ENCODE assay signal across 13 cellular contexts in genomic region chr7:94028768-94029167, GRCh38. TPM values are rescaled to one million over a fixed set of nuclear protein-coding genes. Genes with fewer than 3 reads are reported as not detected.
DNase-seq lines count a peak whose midpoint lies in the region; ATAC-seq and TF ChIP-seq lines count a peak whose summit lies in the region.
"Had no signal": no experiment of that assay in that cellular context is flagged by ENCODE, and none has a peak within 500 bp of the region (broad histone marks: within the 10 kb centered on the region; RNA-seq: fewer than 3 reads in every experiment).

No MANE protein-coding gene starts in this region.

- peaks cover 9% of the 10 kb centered on the region for H3K4me1 Mint-ChIP-seq in endodermal cell
- H3K4me1 Mint-ChIP-seq: brain, neural progenitor cell had no signal

- peaks cover 4% of the 10 kb centered on the region for H3K4me1 ChIP-seq in endodermal cell (ENCODE audit: control insufficient read depth, insufficient read depth, low read length)
- H3K4me1 ChIP-seq: neural progenitor cell had no signal

- no peaks in the 10 kb centered on the region for H3K27me3 ChIP-seq in endodermal cell (ENCODE audit: control insufficient read depth, insufficient read depth, low read length, poor library complexity, severe bottlenecking)
- H3K27me3 ChIP-seq: neural progenitor cell had no signal

- DNase-seq in H4 (ENCODE audit: low spot score), result peak; percentile 21
- DNase-seq in NOMO-1 treated with dmso at 0.1 percent for 144 hours (lab: John Stamatoyannopoulos, UW; ENCODE audit: unreplicated experiment), result peak; percentile 62
- peak; percentile 58 for DNase-seq in fibroblast of mammary gland (ENCODE audit: low read depth)
- DNase-seq in DMS153 (lab: John Stamatoyannopoulos, UW), result no peak
- no peak for DNase-seq in head of caudate nucleus
- DNase-seq in endodermal cell, result no peak
- DNase-seq: activated CD4-positive, alpha-beta memory T cell treated with anti-CD3 and anti-CD28 coated beads for 36 hours; hippocampal formation; Right ventricle myocardium superior had no signal

- H3K4me3 ChIP-seq in fibroblast of mammary gland (ENCODE audit: control insufficient read depth, low read depth, low read length) (no peak overlapping the region), endodermal cell (ENCODE audit: low read length) (no peak overlapping the region)
- H3K4me3 ChIP-seq: neural progenitor cell had no signal

- H3K4me3 Mint-ChIP-seq in endodermal cell, result no peak overlapping the region
- H3K4me3 Mint-ChIP-seq: activated CD4-positive, alpha-beta memory T cell treated with anti-CD3 and anti-CD28 coated beads for 36 hours; brain; neural progenitor cell had no signal

- no peaks in the 10 kb centered on the region for H3K36me3 Mint-ChIP-seq in endodermal cell (ENCODE audit: low read depth)
- H3K36me3 Mint-ChIP-seq: activated CD4-positive, alpha-beta memory T cell treated with anti-CD3 and anti-CD28 coated beads for 36 hours; brain; neural progenitor cell had no signal

- H3K27ac Mint-ChIP-seq in endodermal cell, result no peak overlapping the region
- H3K27ac Mint-ChIP-seq: activated CD4-positive, alpha-beta memory T cell treated with anti-CD3 and anti-CD28 coated beads for 36 hours; activated T-helper 2 cell treated with anti-CD3 and anti-CD28 coated beads, Interferon-gamma antibody, Interleukin-2, Interleukin-4, amounts not matched to agents 10 μg/mL and 5 μg/mL and 100 μg/mL, durations not matched to agents 14 hours and 24 hours and 36 hours; brain; neural progenitor cell had no signal

- 94 to 100% methylated on average over 1 of the region's 1 CpG for WGBS in endodermal cell (ENCODE audit: insufficient coverage in 1 of 2, insufficient read length in 1 of 2), 2 experiments

- no peaks in the 10 kb centered on the region for H3K9me3 Mint-ChIP-seq in endodermal cell
- H3K9me3 Mint-ChIP-seq: activated T-helper 2 cell treated with anti-CD3 and anti-CD28 coated beads, Interferon-gamma antibody, Interleukin-2, Interleukin-4, amounts not matched to agents 10 μg/mL and 5 μg/mL and 100 μg/mL, durations not matched to agents 14 hours and 24 hours and 36 hours; brain; neural progenitor cell had no signal

- no peak for ATAC-seq in HG02884 (IDR thresholded peaks at IDR 0.05; ENCODE audit: unreplicated experiment)

- H3K27me3 Mint-ChIP-seq in endodermal cell (ENCODE audit: insufficient read depth), result no peaks in the 10 kb centered on the region

- H3K36me3 ChIP-seq in endodermal cell (ENCODE audit: control insufficient read depth, insufficient read depth, low read length), result no peaks in the 10 kb centered on the region
- H3K36me3 ChIP-seq: neural progenitor cell had no signal

- intact Hi-C loops in head of caudate nucleus (cut with DNase I), result no loop called here

- H3K9ac ChIP-seq in endodermal cell (ENCODE audit: extremely low read depth, low read length, poor library complexity, severe bottlenecking), result no peak overlapping the region
- H3K9ac ChIP-seq: neural progenitor cell had no signal

- H3K27ac ChIP-seq in endodermal cell (ENCODE audit: low read depth, low read length), result no peak overlapping the region
- H3K27ac ChIP-seq: neural progenitor cell had no signal

- H3K9me3 ChIP-seq in endodermal cell (ENCODE audit: control insufficient read depth, low read length), result no peaks in the 10 kb centered on the region

- TF ChIP-seq CTCF in fibroblast of mammary gland (conservative IDR thresholded peaks at IDR 0.05; ENCODE audit: control insufficient read depth, insufficient read depth, low read depth, low read length) (no peak), endodermal cell (conservative IDR thresholded peaks at IDR 0.05) (no peak)

RNA-seq across cellular contexts. Expression of gene BET1, which starts 24.6 kb away (rescaled TPM):
- total RNA-seq in H4 (2014; rRNA removed; shearing (Covaris generic)), result 67.3 and 76.4 TPM in 2 replicates
- total RNA-seq in endodermal cell, result 10 to 100 TPM; 27.6 to 36.3 TPM
- polyA plus RNA-seq in endodermal cell (2013, experiment 1 of 2), result 35.2 TPM
- polyA plus RNA-seq in endodermal cell (2013, experiment 2 of 2), result 33.7 TPM

Comparison
In these comparisons a context has a peak if more than half of its experiments do, and no peak if none do; other contexts are left out.
1. DNase-seq: peak in H4 (single experiment), NOMO-1 treated with dmso at 0.1 percent for 144 hours (single experiment) and fibroblast of mammary gland (single experiment); none in DMS153 (single experiment), head of caudate nucleus (0 of 42) and endodermal cell (single experiment).